In the genomic region with DNA sequence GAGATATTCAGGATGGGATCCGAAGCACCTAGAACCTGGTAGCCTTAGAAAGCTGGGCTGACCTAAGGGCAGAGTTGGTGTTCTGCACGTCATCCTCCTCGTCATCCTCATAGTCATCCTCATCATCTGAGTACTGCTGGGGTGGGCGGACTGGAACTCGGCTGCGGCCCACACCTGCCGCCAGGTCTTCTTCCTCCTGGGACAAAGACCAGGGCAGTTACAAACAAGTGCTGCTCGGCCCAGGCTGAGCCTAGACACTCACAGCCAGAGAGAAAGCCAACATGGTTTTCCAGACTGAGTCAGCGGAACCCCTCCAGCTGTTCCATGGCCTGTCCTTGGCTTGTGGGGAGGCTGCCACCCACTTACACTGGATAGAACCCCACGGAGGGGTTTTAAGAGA, we compare ENCODE assay signal across 15 cellular contexts. TPM values are rescaled to one million over a fixed set of nuclear protein-coding genes. Genes with fewer than 3 reads are reported as not detected.
DNase-seq lines count a peak whose midpoint lies in the region; ATAC-seq and TF ChIP-seq lines count a peak whose summit lies in the region.
"Had no signal": no experiment of that assay in that cellular context is flagged by ENCODE, and none has a peak within 500 bp of the region (broad histone marks: within the 10 kb centered on the region; RNA-seq: fewer than 3 reads in every experiment).

No MANE protein-coding gene starts in this region.

- no peak for TF ChIP-seq POLR2A in suprapubic skin (IDR thresholded peaks at IDR 0.05)

- peaks cover 83% of the 10 kb centered on the region for H3K36me3 ChIP-seq in suprapubic skin

- peak overlapping the region; percentile 90 for H3K27ac ChIP-seq in suprapubic skin
- H3K27ac ChIP-seq: C4-2B had no signal

- peaks cover 11% of the 10 kb centered on the region for H3K4me1 Mint-ChIP-seq in activated naive CD8-positive, alpha-beta T cell treated with anti-CD3 and anti-CD28 coated beads, Interleukin-2, amount 10 ng/mL, durations not matched to agents 7 days and 5 days
- peaks cover 13% of the 10 kb centered on the region for H3K4me1 Mint-ChIP-seq in activated naive CD8-positive, alpha-beta T cell treated with anti-CD3 and anti-CD28 coated beads, Interleukin-2, amount 50 U/mL, for 24 hours
- peaks cover 14% of the 10 kb centered on the region for H3K4me1 Mint-ChIP-seq in neural crest cell

- no peak for TF ChIP-seq EP300 in suprapubic skin (IDR thresholded peaks at IDR 0.05)

- peaks cover 88% of the 10 kb centered on the region for H3K4me1 ChIP-seq in suprapubic skin

- H3K36me3 Mint-ChIP-seq in activated naive CD8-positive, alpha-beta T cell treated with anti-CD3 and anti-CD28 coated beads, Interleukin-2, amount 10 ng/mL, durations not matched to agents 7 days and 5 days = peaks cover 22% of the 10 kb centered on the region
- H3K36me3 Mint-ChIP-seq in activated naive CD8-positive, alpha-beta T cell treated with anti-CD3 and anti-CD28 coated beads, Interleukin-2, amount 50 U/mL, for 24 hours (ENCODE audit: low read depth) = peaks cover 27% of the 10 kb centered on the region
- H3K36me3 Mint-ChIP-seq in neural crest cell (ENCODE audit: low read depth) = peaks cover 7% of the 10 kb centered on the region

- TF ChIP-seq CTCF in neural crest cell (conservative IDR thresholded peaks at IDR 0.05) (no peak), suprapubic skin (IDR thresholded peaks at IDR 0.05) (no peak)

- no peak overlapping the region for H3K4me3 Mint-ChIP-seq in activated naive CD8-positive, alpha-beta T cell treated with anti-CD3 and anti-CD28 coated beads, Interleukin-2, amount 10 ng/mL, durations not matched to agents 7 days and 5 days
- no peak overlapping the region for H3K4me3 Mint-ChIP-seq in activated naive CD8-positive, alpha-beta T cell treated with anti-CD3 and anti-CD28 coated beads, Interleukin-2, amount 50 U/mL, for 24 hours
- peak overlapping the region; percentile 9 for H3K4me3 Mint-ChIP-seq in neural crest cell

- no peaks in the 10 kb centered on the region for H3K9me3 Mint-ChIP-seq in activated naive CD8-positive, alpha-beta T cell treated with anti-CD3 and anti-CD28 coated beads, Interleukin-2, amount 10 ng/mL, durations not matched to agents 7 days and 5 days
- no peaks in the 10 kb centered on the region for H3K9me3 Mint-ChIP-seq in activated naive CD8-positive, alpha-beta T cell treated with anti-CD3 and anti-CD28 coated beads, Interleukin-2, amount 50 U/mL, for 24 hours
- H3K9me3 Mint-ChIP-seq in neural crest cell = no peaks in the 10 kb centered on the region

- ATAC-seq in activated naive CD8-positive, alpha-beta T cell treated with anti-CD3 and anti-CD28 coated beads, Interleukin-2, amount 10 ng/mL, durations not matched to agents 7 days and 5 days (ENCODE audit: low read depth) = no peak
- ATAC-seq in activated naive CD8-positive, alpha-beta T cell treated with anti-CD3 and anti-CD28 coated beads, Interleukin-2, amount 50 U/mL, for 24 hours = no peak
- ATAC-seq in esophagus mucosa = peak; percentile 6
- ATAC-seq in HG03280 (IDR thresholded peaks at IDR 0.05; ENCODE audit: unreplicated experiment) = no peak

- no peaks in the 10 kb centered on the region for H3K9me3 ChIP-seq in suprapubic skin

- 73% methylated on average over 8 of the region's 10 CpGs for WGBS in suprapubic skin

- H3K4me3 ChIP-seq in suprapubic skin = no peak overlapping the region

- POLR2A ChIA-PET in activated naive CD8-positive, alpha-beta T cell treated with anti-CD3 and anti-CD28 coated beads, Interleukin-2, amount 10 ng/mL, durations not matched to agents 7 days and 5 days (lab: Charles Lee) = no interaction called here

- no peak overlapping the region for H3K27ac Mint-ChIP-seq in activated naive CD8-positive, alpha-beta T cell treated with anti-CD3 and anti-CD28 coated beads, Interleukin-2, amount 10 ng/mL, durations not matched to agents 7 days and 5 days
- no peak overlapping the region for H3K27ac Mint-ChIP-seq in activated naive CD8-positive, alpha-beta T cell treated with anti-CD3 and anti-CD28 coated beads, Interleukin-2, amount 50 U/mL, for 24 hours
- no peak overlapping the region for H3K27ac Mint-ChIP-seq in neural crest cell (ENCODE audit: unreplicated experiment)

- H3K27me3 ChIP-seq in suprapubic skin = no peaks in the 10 kb centered on the region

- H3K27me3 Mint-ChIP-seq in activated naive CD8-positive, alpha-beta T cell treated with anti-CD3 and anti-CD28 coated beads, Interleukin-2, amount 10 ng/mL, durations not matched to agents 7 days and 5 days = no peaks in the 10 kb centered on the region
- H3K27me3 Mint-ChIP-seq in activated naive CD8-positive, alpha-beta T cell treated with anti-CD3 and anti-CD28 coated beads, Interleukin-2, amount 50 U/mL, for 24 hours = no peaks in the 10 kb centered on the region
- no peaks in the 10 kb centered on the region for H3K27me3 Mint-ChIP-seq in neural crest cell (ENCODE audit: low read depth)

- peak; percentile 16 for DNase-seq in activated naive CD8-positive, alpha-beta T cell treated with anti-CD3 and anti-CD28 coated beads, Interleukin-2, amount 10 ng/mL, durations not matched to agents 7 days and 5 days
- no peak for DNase-seq in activated naive CD8-positive, alpha-beta T cell treated with anti-CD3 and anti-CD28 coated beads, Interleukin-2, amount 50 U/mL, for 24 hours
- no peak for DNase-seq in neural crest cell (ENCODE audit: low read depth, low spot score)
- DNase-seq in suprapubic skin (ENCODE audit: low spot score in 2 of 2) = peak in 1 of 2 donors; percentile 59
- DNase-seq in hypothalamus (lab: John Stamatoyannopoulos, UW) = no peak
- no peak for DNase-seq in NCI-H2107 (lab: John Stamatoyannopoulos, UW)
- DNase-seq: DMS53, KG1, NCI-H1092, NCI-H226, NCI-H69 had no signal

RNA-seq across cellular contexts. Expression of gene BAP1, which starts 5.4 kb away (rescaled TPM):
- total RNA-seq in activated naive CD8-positive, alpha-beta T cell treated with anti-CD3 and anti-CD28 coated beads, Interleukin-2, amount 10 ng/mL, durations not matched to agents 7 days and 5 days = 100 to 1,000 TPM in 1 of 2 experiments, 10 to 100 TPM in 1; 96.8 to 103 TPM
- total RNA-seq in esophagus mucosa (43.9 TPM), neural crest cell (123 and 125 TPM in 2 replicates), suprapubic skin (100 to 1,000 TPM in 3 of 4 donors, 10 to 100 TPM in 1; 99.0 to 137 (median 120) TPM)

RNA-seq across cellular contexts. Expression of gene PHF7, which starts 6.1 kb away (rescaled TPM):
- total RNA-seq in activated naive CD8-positive, alpha-beta T cell treated with anti-CD3 and anti-CD28 coated beads, Interleukin-2, amount 10 ng/mL, durations not matched to agents 7 days and 5 days = 10 to 100 TPM; 19.2 to 20.6 TPM
- 6.0 TPM for total RNA-seq in esophagus mucosa
- 8.5 and 9.9 TPM in 2 replicates for total RNA-seq in neural crest cell
- 10 to 100 TPM in 3 of 4 donors, 1 to 10 TPM in 1; 8.9 to 17.5 (median 11.4) TPM for total RNA-seq in suprapubic skin

RNA-seq across cellular contexts. Expression of gene SEMA3G, which starts 40.5 kb away (rescaled TPM):
- under 1 TPM; 0.06 to 0.09 TPM for total RNA-seq in activated naive CD8-positive, alpha-beta T cell treated with anti-CD3 and anti-CD28 coated beads, Interleukin-2, amount 10 ng/mL, durations not matched to agents 7 days and 5 days
- total RNA-seq in esophagus mucosa (2.7 TPM), neural crest cell (4.1 and 5.2 TPM in 2 replicates), suprapubic skin (10 to 100 TPM; 14.4 to 44.0 (median 26.5) TPM)

RNA-seq across cellular contexts. Expression of gene TNNC1, which starts 49.5 kb away (rescaled TPM):
- total RNA-seq in activated naive CD8-positive, alpha-beta T cell treated with anti-CD3 and anti-CD28 coated beads, Interleukin-2, amount 10 ng/mL, durations not matched to agents 7 days and 5 days = 1 to 10 TPM; 3.0 to 3.2 TPM
- total RNA-seq in esophagus mucosa (0.88 TPM), neural crest cell (0.45 TPM in 1 of 2 replicates, not detected in the other), suprapubic skin (10 to 100 TPM in 1 of 4 donors, 1 to 10 TPM in 3; 1.4 to 15.9 (median 8.4) TPM)
- total RNA-seq: M059J had no signal

RNA-seq across cellular contexts. Expression of gene NISCH, which starts 51.0 kb away (rescaled TPM):
- total RNA-seq in activated naive CD8-positive, alpha-beta T cell treated with anti-CD3 and anti-CD28 coated beads, Interleukin-2, amount 10 ng/mL, durations not matched to agents 7 days and 5 days = 100 to 1,000 TPM; 124 to 125 TPM
- 38.0 TPM for total RNA-seq in esophagus mucosa
- total RNA-seq in neural crest cell = 161 and 166 TPM in 2 replicates
- 100 to 1,000 TPM in 2 of 4 donors, 10 to 100 TPM in 2; 68.7 to 298 (median 94.6) TPM for total RNA-seq in suprapubic skin
